Comparison of ENCODE assay signal across 1 cellular context in the genomic region with DNA sequence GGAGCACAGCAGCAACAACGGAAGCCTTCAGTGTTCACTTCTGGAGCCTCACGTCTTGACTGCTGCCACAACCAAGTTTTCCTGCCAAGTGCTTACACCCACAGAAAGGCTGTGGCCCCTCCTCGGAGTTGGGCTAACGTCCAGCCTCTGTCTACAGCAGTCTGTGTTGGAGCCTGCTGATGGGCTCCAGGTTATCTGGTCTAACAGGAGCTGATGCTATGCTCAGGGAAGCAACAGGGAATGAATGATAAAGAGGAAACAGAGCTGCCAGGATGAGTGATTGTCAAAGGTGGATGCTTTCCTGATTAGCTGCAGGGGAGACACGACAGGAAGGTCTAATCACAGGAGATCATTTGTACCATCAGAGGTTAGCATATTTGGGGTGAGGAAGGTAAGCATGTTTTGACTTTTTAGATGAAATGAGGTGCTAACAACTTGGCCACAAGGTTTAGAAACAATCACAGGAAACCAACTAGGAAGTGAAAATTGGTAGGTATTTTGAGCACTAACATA.
TF ChIP-seq lines count a peak whose summit lies in the region.

No MANE protein-coding gene starts in this region.

TF ChIP-seq in HepG2, 621 proteins besides CTCF, POLR2A, EP300 and RAD21:
- TF ChIP-seq ZNF777 (CRISPR knock-in tag; IDR thresholded peaks at IDR 0.05) (no peak), CAMTA2 (CRISPR knock-in tag; IDR thresholded peaks at IDR 0.05; ENCODE audit: borderline replicate concordance) (no peak), SIN3B (IDR thresholded peaks at IDR 0.05; ENCODE audit: low read length) (no peak), MED8 (CRISPR knock-in tag; IDR thresholded peaks at IDR 0.05; ENCODE audit: insufficient replicate concordance) (no peak), ZKSCAN1 (IDR thresholded peaks at IDR 0.05; ENCODE audit: low read length) (no peak)
- TF ChIP-seq, protein P1, sequence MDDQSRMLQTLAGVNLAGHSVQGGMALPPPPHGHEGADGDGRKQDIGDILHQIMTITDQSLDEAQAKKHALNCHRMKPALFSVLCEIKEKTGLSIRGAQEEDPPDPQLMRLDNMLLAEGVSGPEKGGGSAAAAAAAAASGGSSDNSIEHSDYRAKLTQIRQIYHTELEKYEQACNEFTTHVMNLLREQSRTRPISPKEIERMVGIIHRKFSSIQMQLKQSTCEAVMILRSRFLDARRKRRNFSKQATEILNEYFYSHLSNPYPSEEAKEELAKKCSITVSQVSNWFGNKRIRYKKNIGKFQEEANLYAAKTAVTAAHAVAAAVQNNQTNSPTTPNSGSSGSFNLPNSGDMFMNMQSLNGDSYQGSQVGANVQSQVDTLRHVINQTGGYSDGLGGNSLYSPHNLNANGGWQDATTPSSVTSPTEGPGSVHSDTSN (CRISPR knock-in tag; IDR thresholded peaks at IDR 0.05; ENCODE audit: borderline replicate concordance): no peak
- TF ChIP-seq, protein P2, sequence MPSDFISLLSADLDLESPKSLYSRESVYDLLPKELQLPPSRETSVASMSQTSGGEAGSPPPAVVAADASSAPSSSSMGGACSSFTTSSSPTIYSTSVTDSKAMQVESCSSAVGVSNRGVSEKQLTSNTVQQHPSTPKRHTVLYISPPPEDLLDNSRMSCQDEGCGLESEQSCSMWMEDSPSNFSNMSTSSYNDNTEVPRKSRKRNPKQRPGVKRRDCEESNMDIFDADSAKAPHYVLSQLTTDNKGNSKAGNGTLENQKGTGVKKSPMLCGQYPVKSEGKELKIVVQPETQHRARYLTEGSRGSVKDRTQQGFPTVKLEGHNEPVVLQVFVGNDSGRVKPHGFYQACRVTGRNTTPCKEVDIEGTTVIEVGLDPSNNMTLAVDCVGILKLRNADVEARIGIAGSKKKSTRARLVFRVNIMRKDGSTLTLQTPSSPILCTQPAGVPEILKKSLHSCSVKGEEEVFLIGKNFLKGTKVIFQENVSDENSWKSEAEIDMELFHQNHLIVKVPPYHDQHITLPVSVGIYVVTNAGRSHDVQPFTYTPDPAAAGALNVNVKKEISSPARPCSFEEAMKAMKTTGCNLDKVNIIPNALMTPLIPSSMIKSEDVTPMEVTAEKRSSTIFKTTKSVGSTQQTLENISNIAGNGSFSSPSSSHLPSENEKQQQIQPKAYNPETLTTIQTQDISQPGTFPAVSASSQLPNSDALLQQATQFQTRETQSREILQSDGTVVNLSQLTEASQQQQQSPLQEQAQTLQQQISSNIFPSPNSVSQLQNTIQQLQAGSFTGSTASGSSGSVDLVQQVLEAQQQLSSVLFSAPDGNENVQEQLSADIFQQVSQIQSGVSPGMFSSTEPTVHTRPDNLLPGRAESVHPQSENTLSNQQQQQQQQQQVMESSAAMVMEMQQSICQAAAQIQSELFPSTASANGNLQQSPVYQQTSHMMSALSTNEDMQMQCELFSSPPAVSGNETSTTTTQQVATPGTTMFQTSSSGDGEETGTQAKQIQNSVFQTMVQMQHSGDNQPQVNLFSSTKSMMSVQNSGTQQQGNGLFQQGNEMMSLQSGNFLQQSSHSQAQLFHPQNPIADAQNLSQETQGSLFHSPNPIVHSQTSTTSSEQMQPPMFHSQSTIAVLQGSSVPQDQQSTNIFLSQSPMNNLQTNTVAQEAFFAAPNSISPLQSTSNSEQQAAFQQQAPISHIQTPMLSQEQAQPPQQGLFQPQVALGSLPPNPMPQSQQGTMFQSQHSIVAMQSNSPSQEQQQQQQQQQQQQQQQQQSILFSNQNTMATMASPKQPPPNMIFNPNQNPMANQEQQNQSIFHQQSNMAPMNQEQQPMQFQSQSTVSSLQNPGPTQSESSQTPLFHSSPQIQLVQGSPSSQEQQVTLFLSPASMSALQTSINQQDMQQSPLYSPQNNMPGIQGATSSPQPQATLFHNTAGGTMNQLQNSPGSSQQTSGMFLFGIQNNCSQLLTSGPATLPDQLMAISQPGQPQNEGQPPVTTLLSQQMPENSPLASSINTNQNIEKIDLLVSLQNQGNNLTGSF (CRISPR knock-in tag; IDR thresholded peaks at IDR 0.05): no peak
